Comparison of ENCODE assay signal across 1 cellular context in the genomic region with DNA sequence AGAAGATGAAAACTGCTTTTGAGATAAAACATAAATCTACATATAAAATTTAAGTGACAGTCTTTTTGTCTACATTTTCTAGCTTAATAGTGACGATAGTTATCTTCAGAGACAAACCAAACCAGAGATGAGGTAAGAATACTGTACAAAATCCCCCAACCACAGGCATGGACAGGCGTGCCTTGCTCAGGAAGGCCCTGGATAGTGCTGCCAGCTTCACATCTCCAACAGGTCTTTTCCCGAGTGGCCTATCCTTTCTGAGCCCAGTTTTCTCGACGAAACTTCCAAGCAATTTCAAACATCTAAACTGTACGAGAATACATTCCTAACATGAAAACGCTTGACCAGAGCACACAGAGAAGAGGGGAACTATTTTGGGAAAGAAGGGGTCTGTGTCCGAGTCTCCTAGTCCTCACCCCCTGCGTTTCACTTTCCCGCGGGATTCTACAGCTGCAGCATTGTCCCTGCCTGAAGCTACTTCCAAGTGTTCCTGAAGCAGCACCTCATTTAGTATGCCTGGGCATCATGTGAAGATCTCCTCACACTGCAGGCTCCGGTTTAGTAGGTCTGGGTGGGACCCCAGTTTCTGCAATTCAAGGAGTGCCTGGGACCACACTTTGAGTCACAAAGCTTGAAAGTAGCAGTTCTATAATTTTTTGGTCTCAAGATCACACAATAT.
TF ChIP-seq lines count a peak whose summit lies in the region.

No MANE protein-coding gene starts in this region.

TF ChIP-seq in SK-N-SH, 30 proteins besides CTCF, POLR2A, EP300 and RAD21 (continued from another document):
- TF ChIP-seq PBX3 (IDR thresholded peaks at IDR 0.05) (no peak), TEAD4 (IDR thresholded peaks at IDR 0.05; ENCODE audit: borderline replicate concordance, insufficient read depth) (no peak), MEF2A (IDR thresholded peaks at IDR 0.05; ENCODE audit: borderline replicate concordance, low read depth) (no peak), FOXJ3 (CRISPR knock-in tag; IDR thresholded peaks at IDR 0.05) (no peak), GABPA (IDR thresholded peaks at IDR 0.05; ENCODE audit: low read depth) (no peak), GATA2 (CRISPR knock-in tag; IDR thresholded peaks at IDR 0.05) (no peak), JUND (IDR thresholded peaks at IDR 0.05) (no peak), TAF1 (IDR thresholded peaks at IDR 0.05; ENCODE audit: borderline replicate concordance, low read depth, low read length) (no peak), ZBTB33 (IDR thresholded peaks at IDR 0.05; ENCODE audit: borderline replicate concordance, low read depth) (no peak)
